Comparison of ENCODE assay signal across 15 cellular contexts in the genomic region with DNA sequence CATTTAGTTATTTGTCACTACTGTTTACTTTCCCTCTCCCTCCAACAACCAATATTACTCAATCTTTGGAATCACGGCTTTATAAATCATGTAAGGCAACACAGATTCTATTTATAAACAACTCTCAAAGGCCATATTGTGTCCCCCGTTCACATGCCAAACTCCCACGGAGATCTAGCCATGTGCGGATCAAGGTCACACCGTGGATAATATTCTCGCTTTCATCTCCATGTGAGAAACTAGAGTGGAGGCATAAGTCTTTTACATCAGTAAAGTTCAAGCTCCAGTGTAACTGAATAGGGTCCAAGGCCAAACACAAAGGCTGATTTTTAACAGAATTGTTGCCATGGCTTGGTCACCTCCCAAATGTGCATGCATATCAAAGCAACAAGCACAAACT.
"Had no signal": no experiment of that assay in that cellular context is flagged by ENCODE, and none has a peak within 500 bp of the region (broad histone marks: within the 10 kb centered on the region; RNA-seq: fewer than 3 reads in every experiment).

No MANE protein-coding gene starts in this region.

- H3K27ac Mint-ChIP-seq: activated naive CD8-positive, alpha-beta T cell; stimulated activated naive CD8-positive, alpha-beta T cell treated with anti-CD3 and anti-CD28 coated beads, Interleukin-15, amount 100 ng/mL, for 72 hours had no signal

- H3K27me3 ChIP-seq: breast epithelium, esophagus squamous epithelium, heart left ventricle, ovary had no signal

- H3K9me3 Mint-ChIP-seq: activated T-cell treated with anti-CD3 and anti-CD28 coated beads, Interleukin-2, amount 50 U/mL, for 4 hours had no signal

- H3K36me3 Mint-ChIP-seq: activated naive CD8-positive, alpha-beta T cell had no signal

- H3K4me1 ChIP-seq: breast epithelium had no signal

- H3K4me3 ChIP-seq: breast epithelium, esophagus squamous epithelium, heart left ventricle, left ventricle myocardium inferior, ovary, thoracic aorta had no signal

- DNase-seq: activated CD4-positive, alpha-beta T cell treated with anti-CD3 and anti-CD28 coated beads for 1 hour; activated CD4-positive, alpha-beta T cell treated with anti-CD3 and anti-CD28 coated beads, Interleukin-2, amount 50 U/mL, for 48 hours; activated gamma-delta T cell; activated T-cell treated with anti-CD3 and anti-CD28 coated beads, Interleukin-2, amount 50 U/mL, for 4 hours; esophagus squamous epithelium; foreskin fibroblast; heart left ventricle; left ventricle myocardium inferior; mesendoderm; ovary; stimulated activated CD4-positive, alpha-beta T cell treated with anti-CD3 and anti-CD28 coated beads, Interleukin-4, amount 100 ng/mL, for 4 hours; stimulated activated naive CD8-positive, alpha-beta T cell treated with anti-CD3 and anti-CD28 coated beads, Interleukin-15, amount 100 ng/mL, for 72 hours had no signal

- H3K27me3 Mint-ChIP-seq: activated naive CD8-positive, alpha-beta T cell; stimulated activated naive CD8-positive, alpha-beta T cell treated with anti-CD3 and anti-CD28 coated beads, Interleukin-15, amount 100 ng/mL, for 72 hours had no signal

- H3K9me3 ChIP-seq: breast epithelium, esophagus squamous epithelium, heart left ventricle, left ventricle myocardium inferior, ovary, thoracic aorta had no signal

- ATAC-seq: activated T-cell treated with anti-CD3 and anti-CD28 coated beads, Interleukin-2, amount 50 U/mL, for 4 hours; stimulated activated naive CD8-positive, alpha-beta T cell treated with anti-CD3 and anti-CD28 coated beads, Interleukin-15, amount 100 ng/mL, for 72 hours had no signal

- H3K4me1 Mint-ChIP-seq: stimulated activated naive CD8-positive, alpha-beta T cell treated with anti-CD3 and anti-CD28 coated beads, Interleukin-15, amount 100 ng/mL, for 72 hours had no signal

- H3K36me3 ChIP-seq: breast epithelium, esophagus squamous epithelium, heart left ventricle, left ventricle myocardium inferior, ovary, thoracic aorta had no signal

- H3K4me3 Mint-ChIP-seq: activated naive CD8-positive, alpha-beta T cell; activated T-cell treated with anti-CD3 and anti-CD28 coated beads, Interleukin-2, amount 50 U/mL, for 4 hours; stimulated activated naive CD8-positive, alpha-beta T cell treated with anti-CD3 and anti-CD28 coated beads, Interleukin-15, amount 100 ng/mL, for 72 hours had no signal

- H3K27ac ChIP-seq: breast epithelium, esophagus squamous epithelium, heart left ventricle, left ventricle myocardium inferior, ovary, thoracic aorta had no signal
